Comparison of ENCODE assay signal across 12 cellular contexts in the genomic region with DNA sequence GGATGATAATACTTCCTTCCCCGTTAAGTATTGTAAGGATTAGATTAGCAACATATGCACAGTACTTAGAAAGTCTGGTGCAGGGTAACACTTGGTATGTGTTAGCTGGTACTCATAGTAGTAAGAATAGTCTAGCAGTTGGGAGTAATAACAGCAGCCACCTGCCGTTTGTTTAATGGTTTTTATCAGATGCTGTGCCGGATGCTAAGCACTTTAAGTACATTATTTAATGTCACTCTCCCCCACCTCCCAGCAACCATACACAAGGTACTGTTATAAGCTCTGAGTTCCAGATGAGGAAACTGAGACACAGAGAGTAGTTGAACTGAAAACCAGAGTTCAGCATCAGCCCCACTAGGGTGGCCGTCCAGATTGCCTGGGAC.
DNase-seq lines count a peak whose midpoint lies in the region; ATAC-seq, FAIRE-seq and TF ChIP-seq lines count a peak whose summit lies in the region.
"Had no signal": no experiment of that assay in that cellular context is flagged by ENCODE, and none has a peak within 500 bp of the region (broad histone marks: within the 10 kb centered on the region; RNA-seq: fewer than 3 reads in every experiment).

No MANE protein-coding gene starts in this region.

- no peaks in the 10 kb centered on the region for H3K9me1 ChIP-seq in endothelial cell of umbilical vein (replicated peaks; ENCODE audit: control insufficient read depth, extremely low read depth, insufficient read depth, low read length)

- H3K9me3 Mint-ChIP-seq in H9 = no peaks in the 10 kb centered on the region
- no peaks in the 10 kb centered on the region for H3K9me3 Mint-ChIP-seq in activated CD8-positive, alpha-beta memory T cell treated with anti-CD3 and anti-CD28 coated beads, Interleukin-2, amount 10 ng/mL, durations not matched to agents 7 days and 5 days (ENCODE audit: low read depth)

- no peak overlapping the region for H3K56ac ChIP-seq in H9 (ENCODE audit: insufficient read length, low read depth, low read length)

- ATAC-seq in activated CD8-positive, alpha-beta memory T cell treated with anti-CD3 and anti-CD28 coated beads, Interleukin-2, amount 10 ng/mL, durations not matched to agents 7 days and 5 days = no peak
- no peak for ATAC-seq in HG02885 (IDR thresholded peaks at IDR 0.05; ENCODE audit: poor library complexity, unreplicated experiment)
- ATAC-seq in HG03521 (IDR thresholded peaks at IDR 0.05; ENCODE audit: unreplicated experiment) = no peak

- no peaks in the 10 kb centered on the region for H3K27me3 ChIP-seq in H9 (ENCODE audit: insufficient read depth, low read length)
- no peaks in the 10 kb centered on the region for H3K27me3 ChIP-seq in endothelial cell of umbilical vein (ENCODE audit: control insufficient read depth in 2 of 2, insufficient read depth in 2 of 2, low read length in 2 of 2)
- H3K27me3 ChIP-seq in sigmoid colon = no peaks in the 10 kb centered on the region
- H3K27me3 ChIP-seq: Peyer's patch had no signal

- no peaks in the 10 kb centered on the region for H4K20me1 ChIP-seq in H9 (ENCODE audit: control insufficient read depth, insufficient read depth, insufficient read length)
- no peaks in the 10 kb centered on the region for H4K20me1 ChIP-seq in endothelial cell of umbilical vein (replicated peaks; ENCODE audit: control insufficient read depth, extremely low read depth, insufficient read depth, low read length)

- CTCF ChIA-PET in endothelial cell of umbilical vein (lab: Charles Lee) = interaction anchor here (0.9 to 5.1 kb wide), 7 partner anchors 17 to 73 kb away, joined by 3 to 44 read pairs (median 3); no protein-coding TSS in a partner anchor
- CTCF ChIA-PET in activated CD8-positive, alpha-beta memory T cell treated with anti-CD3 and anti-CD28 coated beads, Interleukin-2, amount 10 ng/mL, durations not matched to agents 7 days and 5 days (lab: Charles Lee) = no interaction called here

- H2BK120ac ChIP-seq in H9 (ENCODE audit: low read depth, low read length, poor library complexity, severe bottlenecking) = no peak overlapping the region

- no peak overlapping the region for H4K5ac ChIP-seq in H9 (ENCODE audit: insufficient read length, low read depth, low read length)

- no peak overlapping the region for H3K4ac ChIP-seq in H9 (ENCODE audit: low read depth, low read length)

- H3K36me3 ChIP-seq in endothelial cell of umbilical vein (ENCODE audit: control insufficient read depth in 2 of 2, extremely low read depth in 1 of 2, insufficient read depth in 2 of 2, low read length in 2 of 2) (peaks cover 0 to 21% of the 10 kb centered on the region in 2 experiments), sigmoid colon (peaks cover 0 to 52% (median 10%) of the 10 kb centered on the region in 4 donors)

- no peak overlapping the region for H3T11ph ChIP-seq in H9 (ENCODE audit: low read length)

- H2AK5ac ChIP-seq in H9 (ENCODE audit: insufficient read length, low read length) = no peak overlapping the region

- H3K4me2 ChIP-seq in H9 (ENCODE audit: insufficient read depth, insufficient read length, low read length) (no peak overlapping the region), endothelial cell of umbilical vein (ENCODE audit: insufficient read depth, low read length) (peak overlapping the region; percentile 23)

- H3K18ac ChIP-seq in H9 (ENCODE audit: insufficient read length, low read depth, low read length) = no peak overlapping the region

- TF ChIP-seq POLR2A in endothelial cell of umbilical vein (IDR thresholded peaks at IDR 0.05; ENCODE audit: low read depth, low read length) (no peak), sigmoid colon (IDR thresholded peaks at IDR 0.05) (no peak)

- no peak overlapping the region for H4K91ac ChIP-seq in H9 (ENCODE audit: insufficient read length, low read depth, low read length)

- no peak overlapping the region for H3K14ac ChIP-seq in H9 (ENCODE audit: insufficient read depth, low read length)

- DNase-seq in H9 = no peak
- DNase-seq in NCI-H1694 (lab: John Stamatoyannopoulos, UW) = peak; percentile 26
- peak; percentile 53 for DNase-seq in endothelial cell of umbilical vein (ENCODE audit: low read depth, low spot score)
- no peak for DNase-seq in sigmoid colon
- no peak for DNase-seq in activated CD8-positive, alpha-beta memory T cell treated with anti-CD3 and anti-CD28 coated beads, Interleukin-2, amount 10 ng/mL, durations not matched to agents 7 days and 5 days
- DNase-seq in stimulated activated CD4-positive, alpha-beta T cell treated with anti-CD3 and anti-CD28 coated beads, Interleukin-15, amount 100 ng/mL, for 24 hours = no peak
- DNase-seq: activated CD8-positive, alpha-beta memory T cell treated with anti-CD3 and anti-CD28 coated beads, Interleukin-2, amount 50 U/mL, for 4 hours; NCI-H2029; Peyer's patch had no signal

- H3K4me3 ChIP-seq in endothelial cell of umbilical vein (replicated peaks in 1 of 3; ENCODE audit: insufficient read depth in 1 of 3, low read depth in 1 of 3, low read length in 3 of 3) (no peak overlapping the region), sigmoid colon (no peak overlapping the region)
- H3K4me3 ChIP-seq: Peyer's patch had no signal

- no peaks in the 10 kb centered on the region for H3K27me3 Mint-ChIP-seq in H9 (ENCODE audit: low read depth)
- H3K27me3 Mint-ChIP-seq in activated CD8-positive, alpha-beta memory T cell treated with anti-CD3 and anti-CD28 coated beads, Interleukin-2, amount 10 ng/mL, durations not matched to agents 7 days and 5 days = no peaks in the 10 kb centered on the region

- H3K36me3 Mint-ChIP-seq in H9 (ENCODE audit: insufficient read depth in 1 of 3, low read depth in 3 of 3) = peaks cover 6 to 20% (median 11%) of the 10 kb centered on the region in 3 experiments
- no peaks in the 10 kb centered on the region for H3K36me3 Mint-ChIP-seq in activated CD8-positive, alpha-beta memory T cell treated with anti-CD3 and anti-CD28 coated beads, Interleukin-2, amount 10 ng/mL, durations not matched to agents 7 days and 5 days

- intact Hi-C loops in endothelial cell of umbilical vein (cut with micrococcal nuclease) = loop anchor here (1.0 to 2.0 kb wide), 7 partner anchors 17 to 66 kb away; a partner anchor contains a TSS
- intact Hi-C loops in sigmoid colon (cut with DNase I) = no loop called here

- WGBS in H9 (ENCODE audit: extremely low coverage, insufficient read length, low lambda C conversion rate) = no CpG with 5 or more reads among the region's 4 CpGs
- 40 to 45% methylated on average over 4 of the region's 4 CpGs for whole genome bisulfite sequencing in sigmoid colon, 2 donors

- H2BK20ac ChIP-seq in H9 (ENCODE audit: low read depth, low read length, poor library complexity, severe bottlenecking) = no peak overlapping the region

- no peaks in the 10 kb centered on the region for H3K23me2 ChIP-seq in H9 (ENCODE audit: insufficient read length, low read depth, low read length, poor library complexity, severe bottlenecking)

- no TSS peak for BruUV-seq in endothelial cell of umbilical vein (replicated peaks; lab: Mats Ljungman, UMichigan)

- H3K79me2 ChIP-seq in H9 (ENCODE audit: insufficient read depth, low read length) = no peaks in the 10 kb centered on the region
- peaks cover 8% of the 10 kb centered on the region for H3K79me2 ChIP-seq in endothelial cell of umbilical vein (ENCODE audit: control insufficient read depth, insufficient read depth, low read length)

- POLR2A ChIA-PET in endothelial cell of umbilical vein (lab: Charles Lee) = no interaction called here

- H4K8ac ChIP-seq in H9 (replicated peaks; ENCODE audit: insufficient read length, low read depth, low read length) = no peak overlapping the region

- dilution Hi-C loops in endothelial cell of umbilical vein (cut with MboI; ENCODE audit: extremely low pct_ligation_motif_present, low sequenced_read_pairs) = no loop called here

- TF ChIP-seq CTCF in H9 (conservative IDR thresholded peaks at IDR 0.05) (no peak), endothelial cell of umbilical vein (IDR thresholded peaks at IDR 0.05; ENCODE audit: extremely low read depth in 1 of 2, insufficient read depth in 1 of 2, low read depth in 1 of 2, low read length in 2 of 2) (no peak), sigmoid colon (IDR thresholded peaks at IDR 0.05) (no peak)

- H3K4me3 Mint-ChIP-seq in H9 = no peak overlapping the region
- no peak overlapping the region for H3K4me3 Mint-ChIP-seq in activated CD8-positive, alpha-beta memory T cell treated with anti-CD3 and anti-CD28 coated beads, Interleukin-2, amount 10 ng/mL, durations not matched to agents 7 days and 5 days

- peak; percentile 37 for FAIRE-seq in endothelial cell of umbilical vein (lab: Jason Lieb, UNC)
- FAIRE-seq: frontal cortex had no signal

- H3K4me1 Mint-ChIP-seq in H9 = peaks cover 73 to 78% of the 10 kb centered on the region in 2 experiments
- no peaks in the 10 kb centered on the region for H3K4me1 Mint-ChIP-seq in activated CD8-positive, alpha-beta memory T cell treated with anti-CD3 and anti-CD28 coated beads, Interleukin-2, amount 10 ng/mL, durations not matched to agents 7 days and 5 days

- no peak overlapping the region for H2BK15ac ChIP-seq in H9 (ENCODE audit: low read depth, low read length)

- peaks cover 19% of the 10 kb centered on the region for H3K4me1 ChIP-seq in H9 (ENCODE audit: insufficient read depth, low read length)
- H3K4me1 ChIP-seq in endothelial cell of umbilical vein (ENCODE audit: control insufficient read depth, extremely low read depth, insufficient read depth, low read length) = peaks cover 49% of the 10 kb centered on the region
- H3K4me1 ChIP-seq in sigmoid colon = peaks cover 0 to 69% (median 61%) of the 10 kb centered on the region in 4 donors

- no peaks in the 10 kb centered on the region for H3K79me1 ChIP-seq in H9 (ENCODE audit: insufficient read depth, low read depth, low read length, poor library complexity, severe bottlenecking)

- no peak overlapping the region for H3K27ac ChIP-seq in H9 (ENCODE audit: insufficient read length, low read depth, low read length)
- peak overlapping the region; percentile 49 for H3K27ac ChIP-seq in endothelial cell of umbilical vein (ENCODE audit: insufficient read depth, low read depth, low read length)
- peak overlapping the region in 3 of 4 donors; percentile 22 to 71 (median 69) for H3K27ac ChIP-seq in sigmoid colon

- H3K23ac ChIP-seq in H9 (ENCODE audit: insufficient read length, low read depth, low read length) = no peak overlapping the region

- H3K9me3 ChIP-seq in H9 (ENCODE audit: control insufficient read depth, low read depth, low read length) (no peaks in the 10 kb centered on the region), endothelial cell of umbilical vein (replicated peaks; ENCODE audit: control insufficient read depth, insufficient read depth, low read length) (no peaks in the 10 kb centered on the region), sigmoid colon (no peaks in the 10 kb centered on the region)
- H3K9me3 ChIP-seq: Peyer's patch had no signal

- H2BK5ac ChIP-seq in H9 (ENCODE audit: insufficient read length, low read length) = no peak overlapping the region

- no peak overlapping the region for H3K9ac ChIP-seq in H9 (ENCODE audit: extremely low read depth, insufficient read length, low read length)
- H3K9ac ChIP-seq in endothelial cell of umbilical vein (replicated peaks; ENCODE audit: extremely low read depth, insufficient read depth, low read length) = no peak overlapping the region

- no peak overlapping the region for H2BK12ac ChIP-seq in H9 (ENCODE audit: insufficient read length, low read depth, low read length)

- H2AFZ ChIP-seq in H9 (ENCODE audit: low read length) (no peak overlapping the region), endothelial cell of umbilical vein (ENCODE audit: low read depth, low read length) (no peak overlapping the region)

- peak overlapping the region; percentile 10 to 93 (median 57); a peak in 1 of 7 replicates for H3K27ac Mint-ChIP-seq in H9
- no peak overlapping the region for H3K27ac Mint-ChIP-seq in activated CD8-positive, alpha-beta memory T cell treated with anti-CD3 and anti-CD28 coated beads, Interleukin-2, amount 10 ng/mL, durations not matched to agents 7 days and 5 days

- TF ChIP-seq EP300 in sigmoid colon (IDR thresholded peaks at IDR 0.05) = no peak

Comparison
In these comparisons a context has a peak if more than half of its experiments do, and no peak if none do; other contexts are left out.
1. DNase-seq: peak in NCI-H1694 (single experiment) and endothelial cell of umbilical vein (single experiment); none in H9 (single experiment), sigmoid colon (single experiment), activated CD8-positive, alpha-beta memory T cell treated with anti-CD3 and anti-CD28 coated beads, Interleukin-2, amount 10 ng/mL, durations not matched to agents 7 days and 5 days (single experiment) and stimulated activated CD4-positive, alpha-beta T cell treated with anti-CD3 and anti-CD28 coated beads, Interleukin-15, amount 100 ng/mL, for 24 hours (single experiment).